ENCODE assay signal across 8 cellular contexts in genomic region chr1:1406101-1406820, GRCh38. TPM values are rescaled to one million over a fixed set of nuclear protein-coding genes. Genes with fewer than 3 reads are reported as not detected.
DNase-seq lines count a peak whose midpoint lies in the region; ATAC-seq and TF ChIP-seq lines count a peak whose summit lies in the region.

No MANE protein-coding gene starts in this region.

- peak overlapping the region; percentile 99 for H4K12ac ChIP-seq in trophoblast cell (ENCODE audit: low read depth, low read length)

- H2AK5ac ChIP-seq in trophoblast cell (ENCODE audit: low read length) = peak overlapping the region; percentile 98

- H2BK12ac ChIP-seq in trophoblast cell (ENCODE audit: low read length) = peak overlapping the region; percentile 10

- no peak overlapping the region for H2BK5ac ChIP-seq in trophoblast cell (ENCODE audit: low read depth, low read length, poor library complexity)

- no peaks in the 10 kb centered on the region for H3K27me3 ChIP-seq in SJCRH30
- H3K27me3 ChIP-seq in esophagus muscularis mucosa = no peaks in the 10 kb centered on the region
- H3K27me3 ChIP-seq in trophoblast cell (ENCODE audit: insufficient read depth, low read length) = no peaks in the 10 kb centered on the region

- H4K91ac ChIP-seq in trophoblast cell (ENCODE audit: low read depth, low read length) = peak overlapping the region; percentile 89

- no peak for TF ChIP-seq EP300 in esophagus muscularis mucosa (IDR thresholded peaks at IDR 0.05)

- peak overlapping the region; percentile 92 for H3K9ac ChIP-seq in trophoblast cell (ENCODE audit: low read length)

- peaks cover 12% of the 10 kb centered on the region for H3K79me1 ChIP-seq in trophoblast cell (ENCODE audit: low read length)

- H3K4me1 ChIP-seq in SJCRH30 (peaks cover 8% of the 10 kb centered on the region), esophagus muscularis mucosa (peaks cover 29 to 61% (median 48%) of the 10 kb centered on the region in 4 donors), trophoblast cell (ENCODE audit: control insufficient read depth in 1 of 2, insufficient read depth in 2 of 2, low read length in 2 of 2) (peaks cover 11 to 14% of the 10 kb centered on the region in 2 experiments)

- peak overlapping the region; percentile 88 for H3K4me2 ChIP-seq in trophoblast cell (ENCODE audit: low read length)

- H3K18ac ChIP-seq in trophoblast cell (ENCODE audit: low read length) = peak overlapping the region; percentile 79

- DNase-seq in GM12864 (ENCODE audit: low read depth) (no peak), SJCRH30 (no peak), esophagus muscularis mucosa (ENCODE audit: extremely low spot score) (no peak), trophoblast cell (no peak), KG1 (lab: John Stamatoyannopoulos, UW) (no peak), NCI-H146 treated with DMSO at 0.1 percent for 48 hours (lab: John Stamatoyannopoulos, UW; ENCODE audit: unreplicated experiment) (no peak)

- 65% methylated on average over 27 of the region's 43 CpGs for WGBS in esophagus muscularis mucosa
- no CpG with 5 or more reads among the region's 43 CpGs for WGBS in trophoblast cell (ENCODE audit: extremely low coverage, insufficient coverage, insufficient read length)

- ATAC-seq in GM18907 (IDR thresholded peaks at IDR 0.05; ENCODE audit: unreplicated experiment) (no peak), HG03565 (IDR thresholded peaks at IDR 0.05; ENCODE audit: unreplicated experiment) (no peak)

- no peak for TF ChIP-seq CTCF in GM12864 (IDR thresholded peaks at IDR 0.05; ENCODE audit: low read depth, low read length, missing control alignments)
- no peak for TF ChIP-seq CTCF in esophagus muscularis mucosa (IDR thresholded peaks at IDR 0.05)

- H3K36me3 ChIP-seq in SJCRH30 (peaks cover 54% of the 10 kb centered on the region), esophagus muscularis mucosa (peaks cover 23 to 55% (median 53%) of the 10 kb centered on the region in 4 donors), trophoblast cell (ENCODE audit: control insufficient read depth in 1 of 2, insufficient read depth in 2 of 2, low read length in 2 of 2) (peaks cover 40 to 41% of the 10 kb centered on the region in 2 experiments)

- H2BK120ac ChIP-seq in trophoblast cell (ENCODE audit: insufficient read depth, low read length, poor library complexity) = peak overlapping the region; percentile 80

- no peak overlapping the region for H3K23ac ChIP-seq in trophoblast cell (ENCODE audit: low read length)

- peak overlapping the region; percentile 93 for H3K14ac ChIP-seq in trophoblast cell (ENCODE audit: low read length)

- H3K79me2 ChIP-seq in trophoblast cell (ENCODE audit: control insufficient read depth, insufficient read depth, low read length, poor library complexity) = peaks cover 17% of the 10 kb centered on the region

- H4K8ac ChIP-seq in trophoblast cell (ENCODE audit: low read depth, low read length) = peak overlapping the region; percentile 98

- no peak for TF ChIP-seq POLR2A in esophagus muscularis mucosa (IDR thresholded peaks at IDR 0.05; ENCODE audit: low read depth)

- peak overlapping the region; percentile 88 for H3K4me3 ChIP-seq in GM12864 (ENCODE audit: low read depth, low read length)
- peak overlapping the region; percentile 96 for H3K4me3 ChIP-seq in SJCRH30
- H3K4me3 ChIP-seq in esophagus muscularis mucosa = peak overlapping the region; percentile 79 to 98 (median 94)
- peak overlapping the region; percentile 91 for H3K4me3 ChIP-seq in trophoblast cell (ENCODE audit: low read depth, low read length)

- peak overlapping the region; percentile 93 for H3K4ac ChIP-seq in trophoblast cell (ENCODE audit: low read depth, low read length)

- H3K27ac ChIP-seq in SJCRH30 = peak overlapping the region; percentile 83; the same call in 1 of the 2 replicates
- peak overlapping the region; percentile 88 to 92 (median 90) for H3K27ac ChIP-seq in esophagus muscularis mucosa (replicated peaks in 1 of 4)
- no peak overlapping the region for H3K27ac ChIP-seq in trophoblast cell (ENCODE audit: low read depth, low read length)

- H3K9me3 ChIP-seq in SJCRH30 (replicated peaks) (no peaks in the 10 kb centered on the region), esophagus muscularis mucosa (no peaks in the 10 kb centered on the region), trophoblast cell (ENCODE audit: insufficient read depth, low read depth, low read length) (no peaks in the 10 kb centered on the region)

- intact Hi-C loops in esophagus muscularis mucosa (cut with DNase I) = no loop called here

- H2AFZ ChIP-seq in trophoblast cell (ENCODE audit: insufficient read depth, low read length, poor library complexity) = peak overlapping the region; percentile 87

RNA-seq across cellular contexts. Expression of gene MRPL20, which starts 0.8 kb away (rescaled TPM):
- 229 and 236 TPM in 2 replicates for total RNA-seq in SJCRH30 (2014; rRNA removed; shearing (Covaris generic))
- total RNA-seq in esophagus muscularis mucosa = 100 to 1,000 TPM; 144 to 175 (median 155) TPM
- 147 and 153 TPM in 2 replicates for polyA plus RNA-seq in trophoblast cell (2013)

RNA-seq across cellular contexts. Expression of gene CCNL2, which starts 7.1 kb away (rescaled TPM):
- total RNA-seq in SJCRH30 (2014; rRNA removed; shearing (Covaris generic)) = 124 and 196 TPM in 2 replicates
- 100 to 1,000 TPM in 2 of 4 donors, 10 to 100 TPM in 2; 73.4 to 136 (median 108) TPM for total RNA-seq in esophagus muscularis mucosa
- polyA plus RNA-seq in trophoblast cell (2013) = 113 and 119 TPM in 2 replicates

RNA-seq across cellular contexts. Expression of gene ANKRD65, which starts 14.8 kb away (rescaled TPM):
- total RNA-seq in SJCRH30 (2014; rRNA removed; shearing (Covaris generic)) = 6.1 and 6.2 TPM in 2 replicates
- total RNA-seq in esophagus muscularis mucosa = 10 to 100 TPM in 2 of 4 donors, 1 to 10 TPM in 2; 8.1 to 19.2 (median 9.8) TPM
- polyA plus RNA-seq in trophoblast cell (2013) = 3.1 and 3.5 TPM in 2 replicates

RNA-seq across cellular contexts. Expression of gene VWA1, which starts 29.2 kb away (rescaled TPM):
- total RNA-seq in SJCRH30 (2014; rRNA removed; shearing (Covaris generic)) = 0.58 and 3.3 TPM in 2 replicates
- 100 to 1,000 TPM in 2 of 4 donors, 10 to 100 TPM in 2; 99.7 to 168 (median 116) TPM for total RNA-seq in esophagus muscularis mucosa
- 66.1 and 71.8 TPM in 2 replicates for polyA plus RNA-seq in trophoblast cell (2013)

RNA-seq across cellular contexts. Expression of gene AURKAIP1, which starts 31.3 kb away (rescaled TPM):
- 177 and 208 TPM in 2 replicates for total RNA-seq in SJCRH30 (2014; rRNA removed; shearing (Covaris generic))
- 100 to 1,000 TPM in 3 of 4 donors, 10 to 100 TPM in 1; 98.4 to 152 (median 117) TPM for total RNA-seq in esophagus muscularis mucosa
- 113 and 117 TPM in 2 replicates for polyA plus RNA-seq in trophoblast cell (2013)
